ENCODE assay signal across 26 cellular contexts in genomic region chr2:168568476-168569227, GRCh38.
DNase-seq lines count a peak whose midpoint lies in the region; ATAC-seq and FAIRE-seq lines count a peak whose summit lies in the region.
"Had no signal": no experiment of that assay in that cellular context is flagged by ENCODE, and none has a peak within 500 bp of the region (broad histone marks: within the 10 kb centered on the region; RNA-seq: fewer than 3 reads in every experiment).

No MANE protein-coding gene starts in this region.

- no peaks in the 10 kb centered on the region for H3K27me3 ChIP-seq in adipocyte (replicated peaks; ENCODE audit: control insufficient read depth, insufficient read depth, low read length)
- H3K27me3 ChIP-seq: adrenal gland, neutrophil, upper lobe of left lung had no signal

- H3K36me3 ChIP-seq in adipocyte (ENCODE audit: control insufficient read depth, insufficient read depth, low read length, severe bottlenecking): no peaks in the 10 kb centered on the region
- H3K36me3 ChIP-seq: adrenal gland, neutrophil, upper lobe of left lung, WERI-Rb-1 had no signal

- ATAC-seq in left ventricle myocardium superior (peak; percentile 71), sciatic nerve (peak; percentile 67), HG03571 (IDR thresholded peaks at IDR 0.05; ENCODE audit: unreplicated experiment) (no peak)
- ATAC-seq: Panc1 had no signal

- no peaks in the 10 kb centered on the region for H3K9me3 ChIP-seq in adipocyte (ENCODE audit: control insufficient read depth, low read length)
- H3K9me3 ChIP-seq: adrenal gland, neutrophil, upper lobe of left lung had no signal

- no peak overlapping the region for H3K9ac ChIP-seq in adipocyte (ENCODE audit: low read length)

- intact Hi-C loops in left ventricle myocardium superior (cut with micrococcal nuclease) (no loop called here), sciatic nerve (cut with DNase I) (no loop called here)

- DNase-seq in adipocyte (ENCODE audit: low read depth) (peak; percentile 19), left ventricle myocardium superior (no peak), sciatic nerve (ENCODE audit: low spot score) (no peak), inferior parietal cortex (ENCODE audit: extremely low spot score) (no peak), NCI-H2171 (lab: John Stamatoyannopoulos, UW) (no peak)
- no peak for DNase-seq in stimulated activated CD4-positive, alpha-beta T cell treated with anti-CD3 and anti-CD28 coated beads, Interleukin-4, amount 100 ng/mL, for 1 hour
- DNase-seq: ACHN; activated CD4-positive, alpha-beta T cell treated with anti-CD3 and anti-CD28 coated beads, Interleukin-2, amount 10 ng/mL, durations not matched to agents 24 days and 14 days; activated naive CD4-positive, alpha-beta T cell treated with Interleukin-2 at 50 U/mL for 16 hours; activated T-cell treated with anti-CD3 and anti-CD28 coated beads, Interleukin-2, amount 50 U/mL, for 48 hours; adrenal gland; central memory CD4-positive, alpha-beta T cell; DMS53; GOT3; kidney glomerular epithelial cell; NCI-H526 treated with DMSO at 0.1 percent for 48 hours; SIG-M5; stimulated activated CD4-positive, alpha-beta T cell treated with anti-CD3 and anti-CD28 coated beads, Interleukin-1b, Interleukin-23, amount 100 ng/mL, for 48 hours; T1000; upper lobe of left lung had no signal

- H3K4me3 ChIP-seq in adipocyte (ENCODE audit: low read length): no peak overlapping the region
- H3K4me3 ChIP-seq: adrenal gland, smooth muscle cell, upper lobe of left lung had no signal

- peak; percentile 21 for FAIRE-seq in endometrium (lab: Jason Lieb, UNC)

- peaks cover 36% of the 10 kb centered on the region for H3K4me1 ChIP-seq in adipocyte (ENCODE audit: control insufficient read depth, insufficient read depth, low read length)
